Comparison of ENCODE assay signal across 17 cellular contexts in the genomic region with DNA sequence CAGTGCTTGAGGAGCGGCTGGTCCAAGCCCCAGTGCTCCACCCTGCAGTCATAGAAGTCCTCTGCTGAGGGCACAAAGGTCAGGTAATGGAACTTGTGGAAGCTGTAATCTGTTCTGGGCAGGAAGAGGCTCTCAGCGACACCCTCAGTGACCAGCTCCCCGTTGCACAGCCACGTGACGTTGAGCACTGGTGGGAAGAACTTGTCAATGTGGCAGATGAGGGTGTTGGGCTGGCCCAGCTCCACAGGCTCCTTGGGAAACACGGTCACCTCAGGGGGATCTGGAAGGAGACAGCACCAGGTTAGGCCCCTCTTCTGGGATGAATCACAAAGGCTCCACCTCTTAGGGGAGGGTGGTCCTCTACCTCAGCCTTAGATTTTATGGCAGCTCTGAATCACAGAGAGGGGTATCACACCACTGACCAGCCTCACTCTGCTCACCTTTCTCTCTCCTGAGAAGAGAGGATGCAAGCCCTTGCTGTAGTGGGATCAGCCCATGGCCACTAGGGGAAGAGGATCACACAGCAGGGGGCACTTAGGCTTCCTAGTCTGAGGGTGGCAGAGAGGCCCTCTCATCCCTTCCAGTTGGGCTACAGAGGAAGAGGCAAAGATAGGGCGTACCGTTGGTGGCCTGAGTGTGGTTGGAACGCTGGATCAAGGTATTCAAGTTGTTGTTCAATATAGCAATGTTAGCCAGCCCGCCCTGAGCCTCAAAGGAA. TPM values are rescaled to one million over a fixed set of nuclear protein-coding genes. Genes with fewer than 3 reads are reported as not detected.
DNase-seq lines count a peak whose midpoint lies in the region; TF ChIP-seq lines count a peak whose summit lies in the region.
"Had no signal": no experiment of that assay in that cellular context is flagged by ENCODE, and none has a peak within 500 bp of the region (broad histone marks: within the 10 kb centered on the region; RNA-seq: fewer than 3 reads in every experiment).

No MANE protein-coding gene starts in this region.

- no peak for TF ChIP-seq POLR2A in Peyer's patch (IDR thresholded peaks at IDR 0.05)

- H3K9me3 ChIP-seq in WERI-Rb-1 (ENCODE audit: severe bottlenecking) (no peaks in the 10 kb centered on the region), endodermal cell (ENCODE audit: control insufficient read depth, low read length) (no peaks in the 10 kb centered on the region), Peyer's patch (no peaks in the 10 kb centered on the region), Karpas-422 (ENCODE audit: low read length) (no peaks in the 10 kb centered on the region)
- H3K9me3 ChIP-seq: SK-N-SH had no signal

- peak; percentile 48 for DNase-seq in activated CD4-positive, alpha-beta T cell treated with anti-CD3 and anti-CD28 coated beads, Interleukin-2, amount 10 ng/mL, durations not matched to agents 24 days and 14 days
- no peak for DNase-seq in activated CD4-positive, alpha-beta T cell treated with anti-CD3 and anti-CD28 coated beads for 4 hours
- DNase-seq in WERI-Rb-1 (no peak), endodermal cell (no peak), DMS 273 treated with DMSO at 0.1 percent for 48 hours (lab: John Stamatoyannopoulos, UW) (no peak), NCI-H69 (lab: John Stamatoyannopoulos, UW) (no peak), Peyer's patch (no peak), Karpas-422 (no peak)
- DNase-seq: C1 segment of cervical spinal cord, GOT3, MM.1S, NCI-H1105 treated with DMSO at 0.1 percent for 48 hours, NCI-H187, NCI-H774, Right ventricle myocardium superior, SK-N-SH had no signal

- peaks cover 21% of the 10 kb centered on the region for H3K4me1 Mint-ChIP-seq in activated CD4-positive, alpha-beta T cell treated with anti-CD3 and anti-CD28 coated beads, Interleukin-2, amount 10 ng/mL, durations not matched to agents 24 days and 14 days
- peaks cover 1% of the 10 kb centered on the region for H3K4me1 Mint-ChIP-seq in endodermal cell

- H3K9me3 Mint-ChIP-seq in activated CD4-positive, alpha-beta T cell treated with anti-CD3 and anti-CD28 coated beads, Interleukin-2, amount 10 ng/mL, durations not matched to agents 24 days and 14 days: no peaks in the 10 kb centered on the region
- H3K9me3 Mint-ChIP-seq in endodermal cell: peaks cover 5% of the 10 kb centered on the region

- no peak overlapping the region for H3K4me3 Mint-ChIP-seq in activated CD4-positive, alpha-beta T cell treated with anti-CD3 and anti-CD28 coated beads, Interleukin-2, amount 10 ng/mL, durations not matched to agents 24 days and 14 days
- H3K4me3 Mint-ChIP-seq in endodermal cell: no peak overlapping the region

- TF ChIP-seq CTCF in WERI-Rb-1 (IDR thresholded peaks at IDR 0.05; ENCODE audit: low read depth, low read length): peak; percentile 52
- TF ChIP-seq CTCF in endodermal cell (conservative IDR thresholded peaks at IDR 0.05): peak; percentile 38
- TF ChIP-seq CTCF in Peyer's patch (IDR thresholded peaks at IDR 0.05): no peak

- H3K27me3 Mint-ChIP-seq in activated CD4-positive, alpha-beta T cell treated with anti-CD3 and anti-CD28 coated beads, Interleukin-2, amount 10 ng/mL, durations not matched to agents 24 days and 14 days: peaks cover 2% of the 10 kb centered on the region
- H3K27me3 Mint-ChIP-seq in endodermal cell (ENCODE audit: insufficient read depth): no peaks in the 10 kb centered on the region

- intact Hi-C loops in activated CD4-positive, alpha-beta T cell treated with anti-CD3 and anti-CD28 coated beads, Interleukin-2, amount 10 ng/mL, durations not matched to agents 24 days and 14 days (cut with micrococcal nuclease): no loop called here

- H2AFZ ChIP-seq in Karpas-422 (ENCODE audit: low read length): no peak overlapping the region

- H3K4me2 ChIP-seq in Karpas-422 (ENCODE audit: low read depth, low read length, poor library complexity, severe bottlenecking): no peak overlapping the region
- H3K4me2 ChIP-seq: SK-N-SH had no signal

- no peak overlapping the region for H3K27ac Mint-ChIP-seq in activated CD4-positive, alpha-beta T cell treated with anti-CD3 and anti-CD28 coated beads, Interleukin-2, amount 10 ng/mL, durations not matched to agents 24 days and 14 days
- H3K27ac Mint-ChIP-seq in endodermal cell: no peak overlapping the region

- no peaks in the 10 kb centered on the region for H3K4me1 ChIP-seq in endodermal cell (ENCODE audit: control insufficient read depth, insufficient read depth, low read length)
- no peaks in the 10 kb centered on the region for H3K4me1 ChIP-seq in Peyer's patch
- H3K4me1 ChIP-seq in Karpas-422 (ENCODE audit: low read length): peaks cover 31% of the 10 kb centered on the region

- WGBS in endodermal cell (ENCODE audit: insufficient coverage in 1 of 2, insufficient read length in 1 of 2), 2 experiments: 93 to 95% methylated on average over 9 to 10 of the region's 10 CpGs

- no peaks in the 10 kb centered on the region for H3K9me2 ChIP-seq in Karpas-422 (replicated peaks; ENCODE audit: insufficient read depth, low read length)
- H3K9me2 ChIP-seq: SK-N-SH had no signal

- H3K4me3 ChIP-seq in WERI-Rb-1 (ENCODE audit: low read depth, low read length): no peak overlapping the region
- H3K4me3 ChIP-seq in endodermal cell (ENCODE audit: low read length): no peak overlapping the region
- H3K4me3 ChIP-seq in Peyer's patch: no peak overlapping the region
- H3K4me3 ChIP-seq in Karpas-422 (ENCODE audit: low read length): no peak overlapping the region

- no peak overlapping the region for H3K9ac ChIP-seq in endodermal cell (ENCODE audit: extremely low read depth, low read length, poor library complexity, severe bottlenecking)
- no peak overlapping the region for H3K9ac ChIP-seq in Karpas-422 (ENCODE audit: low read length)
- H3K9ac ChIP-seq: SK-N-SH had no signal

- H3K27ac ChIP-seq in WERI-Rb-1 (no peak overlapping the region), endodermal cell (ENCODE audit: low read depth, low read length) (no peak overlapping the region), Peyer's patch (no peak overlapping the region), Karpas-422 (ENCODE audit: low read length) (no peak overlapping the region)
- H3K27ac ChIP-seq: 22Rv1 had no signal

- H3K79me2 ChIP-seq in Karpas-422 (ENCODE audit: low read length): peaks cover 39% of the 10 kb centered on the region

- no peaks in the 10 kb centered on the region for H3K27me3 ChIP-seq in WERI-Rb-1 (ENCODE audit: insufficient read depth, low read depth, severe bottlenecking)
- peaks cover 8% of the 10 kb centered on the region for H3K27me3 ChIP-seq in endodermal cell (ENCODE audit: control insufficient read depth, insufficient read depth, low read length, poor library complexity, severe bottlenecking)
- no peaks in the 10 kb centered on the region for H3K27me3 ChIP-seq in Peyer's patch
- H3K27me3 ChIP-seq in Karpas-422 (ENCODE audit: low read length): no peaks in the 10 kb centered on the region

- peaks cover 25% of the 10 kb centered on the region for H3K36me3 Mint-ChIP-seq in activated CD4-positive, alpha-beta T cell treated with anti-CD3 and anti-CD28 coated beads, Interleukin-2, amount 10 ng/mL, durations not matched to agents 24 days and 14 days (ENCODE audit: low read depth)
- no peaks in the 10 kb centered on the region for H3K36me3 Mint-ChIP-seq in endodermal cell (ENCODE audit: low read depth)

- H4K20me1 ChIP-seq in Karpas-422 (ENCODE audit: insufficient read depth, low read depth, low read length): no peaks in the 10 kb centered on the region; the same call in 1 of the 2 replicates

- H3K36me3 ChIP-seq in WERI-Rb-1: no peaks in the 10 kb centered on the region
- no peaks in the 10 kb centered on the region for H3K36me3 ChIP-seq in endodermal cell (ENCODE audit: control insufficient read depth, insufficient read depth, low read length)
- H3K36me3 ChIP-seq in Peyer's patch: peaks cover 0 to 16% (median 0%) of the 10 kb centered on the region in 3 donors
- peaks cover 68% of the 10 kb centered on the region for H3K36me3 ChIP-seq in Karpas-422 (ENCODE audit: insufficient read depth, low read length)

RNA-seq across cellular contexts. Expression of gene HLA-DPA1, which starts 4.3 kb away (rescaled TPM):
- total RNA-seq in activated CD4-positive, alpha-beta T cell treated with anti-CD3 and anti-CD28 coated beads, Interleukin-2, amount 10 ng/mL, durations not matched to agents 24 days and 14 days: 38.5 and 42.6 TPM in 2 replicates
- total RNA-seq in endodermal cell: 1 to 10 TPM; 1.7 to 1.9 TPM
- 1.0 TPM for polyA plus RNA-seq in endodermal cell (2013, experiment 1 of 2)
- polyA plus RNA-seq in endodermal cell (2013, experiment 2 of 2): 1.0 TPM
- 10 to 100 TPM; 14.6 to 70.1 (median 50.4) TPM for total RNA-seq in Peyer's patch
- total RNA-seq in Karpas-422 (2014; rRNA removed; shearing (Covaris generic); ENCODE audit: low replicate concordance): 571 and 780 TPM in 2 replicates

RNA-seq across cellular contexts. Expression of gene HLA-DPB1, which starts 6.6 kb away (rescaled TPM):
- 4.7 and 6.2 TPM in 2 replicates for total RNA-seq in activated CD4-positive, alpha-beta T cell treated with anti-CD3 and anti-CD28 coated beads, Interleukin-2, amount 10 ng/mL, durations not matched to agents 24 days and 14 days
- total RNA-seq in endodermal cell: 10 to 100 TPM; 13.5 to 20.6 TPM
- 3.2 TPM for polyA plus RNA-seq in endodermal cell (2013, experiment 1 of 2)
- 1.9 TPM for polyA plus RNA-seq in endodermal cell (2013, experiment 2 of 2)
- total RNA-seq in Peyer's patch: 100 to 1,000 TPM in 1 of 4 donors, 10 to 100 TPM in 2, 1 to 10 TPM in 1; 9.5 to 104 (median 19.7) TPM
- total RNA-seq in Karpas-422 (2014; rRNA removed; shearing (Covaris generic); ENCODE audit: low replicate concordance): 236 and 601 TPM in 2 replicates

RNA-seq across cellular contexts. Expression of gene HLA-DOA, which starts 59.8 kb away (rescaled TPM):
- 0.21 and 0.38 TPM in 2 replicates for total RNA-seq in activated CD4-positive, alpha-beta T cell treated with anti-CD3 and anti-CD28 coated beads, Interleukin-2, amount 10 ng/mL, durations not matched to agents 24 days and 14 days
- total RNA-seq in endodermal cell: 10 to 100 TPM; 10.6 to 11.1 TPM
- 2.3 TPM for polyA plus RNA-seq in endodermal cell (2013, experiment 1 of 2)
- polyA plus RNA-seq in endodermal cell (2013, experiment 2 of 2): 1.8 TPM
- total RNA-seq in Peyer's patch: 10 to 100 TPM in 1 of 4 donors, 1 to 10 TPM in 1, under 1 TPM in 1, not detected in 1; 0.95 to 26.4 (median 1.5) TPM
- 70.0 and 103 TPM in 2 replicates for total RNA-seq in Karpas-422 (2014; rRNA removed; shearing (Covaris generic); ENCODE audit: low replicate concordance)
- polyA plus RNA-seq: SK-N-SH had no signal

Comparison
In these comparisons a context has a peak if more than half of its experiments do, and no peak if none do; other contexts are left out.
1. CTCF ChIP-seq: peak in WERI-Rb-1 (single experiment) and endodermal cell (single experiment); none in Peyer's patch (0 of 6).